Comparison of ENCODE assay signal across 29 cellular contexts in the genomic region with DNA sequence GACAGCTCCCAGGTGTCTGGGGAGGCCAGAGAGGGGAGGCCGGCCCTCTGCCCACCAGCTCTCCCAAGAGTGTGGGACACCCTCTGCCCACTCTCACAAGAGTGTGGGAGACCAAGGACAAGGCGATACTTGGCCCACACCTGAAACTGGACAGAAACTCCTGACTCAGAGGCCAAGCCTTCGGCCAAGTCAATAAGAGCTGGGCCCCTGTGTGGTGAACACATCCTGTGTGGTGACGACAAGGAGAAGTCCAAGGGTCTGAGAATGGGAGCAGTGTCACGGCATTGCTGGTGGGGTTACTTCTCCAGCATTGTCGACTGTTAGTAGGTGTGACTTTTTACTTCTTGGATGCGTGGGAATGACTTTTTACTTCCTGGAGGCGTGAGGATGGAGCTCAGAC. TPM values are rescaled to one million over a fixed set of nuclear protein-coding genes. Genes with fewer than 3 reads are reported as not detected.
DNase-seq lines count a peak whose midpoint lies in the region; ATAC-seq, FAIRE-seq and TF ChIP-seq lines count a peak whose summit lies in the region.
"Had no signal": no experiment of that assay in that cellular context is flagged by ENCODE, and none has a peak within 500 bp of the region (broad histone marks: within the 10 kb centered on the region; RNA-seq: fewer than 3 reads in every experiment).

No MANE protein-coding gene starts in this region.

- no peak overlapping the region for H4K5ac ChIP-seq in IMR-90 (ENCODE audit: low read depth, low read length)

- H3K27me3 ChIP-seq in IMR-90 (ENCODE audit: control insufficient read depth, insufficient read depth, low read length), result no peaks in the 10 kb centered on the region
- H3K27me3 ChIP-seq: dorsolateral prefrontal cortex, SJSA1 had no signal

- TF ChIP-seq CTCF in A549 (IDR thresholded peaks at IDR 0.05), result no peak
- no peak for TF ChIP-seq CTCF in IMR-90 (conservative IDR thresholded peaks at IDR 0.05; ENCODE audit: low read depth, low read length)
- TF ChIP-seq CTCF in astrocyte of the cerebellum (IDR thresholded peaks at IDR 0.05; ENCODE audit: low read depth, low read length, missing control alignments), result no peak

- H2AFZ ChIP-seq in IMR-90 (replicated peaks; ENCODE audit: low read length, poor library complexity), result peak overlapping the region; percentile 40

- peaks cover 85% of the 10 kb centered on the region for H3K4me1 ChIP-seq in A549
- H3K4me1 ChIP-seq in IMR-90 (ENCODE audit: control insufficient read depth, insufficient read depth, low read length), result peaks cover 17% of the 10 kb centered on the region

- H3K9me3 ChIP-seq in A549 (no peaks in the 10 kb centered on the region), IMR-90 (ENCODE audit: control insufficient read depth, insufficient read depth, low read length) (no peaks in the 10 kb centered on the region)
- H3K9me3 ChIP-seq: SJSA1 had no signal

- H3K23ac ChIP-seq in IMR-90 (ENCODE audit: low read depth, low read length), result no peak overlapping the region

- TF ChIP-seq RAD21 in A549 (conservative IDR thresholded peaks at IDR 0.05 in 1 of 2, IDR thresholded peaks at IDR 0.05 in 1 of 2) (peak; percentile 6 to 22; a peak in 1 of 5 replicates), IMR-90 (IDR thresholded peaks at IDR 0.05; ENCODE audit: low read length) (no peak)

- peak overlapping the region; percentile 2; the same call in 1 of the 2 replicates for H3K18ac ChIP-seq in IMR-90 (ENCODE audit: low read depth, low read length)

- dilution Hi-C loops in IMR-90 (cut with HindIII; ENCODE audit: low sequenced_read_pairs, unreplicated experiment), result no loop called here

- H2BK120ac ChIP-seq in IMR-90 (ENCODE audit: low read depth, low read length), result peak overlapping the region; percentile 54

- H2BK5ac ChIP-seq in IMR-90 (ENCODE audit: low read depth, low read length, poor library complexity, severe bottlenecking), result no peak overlapping the region

- H3K56ac ChIP-seq in IMR-90 (ENCODE audit: extremely low read depth, insufficient read depth, low read length), result no peak overlapping the region

- ATAC-seq in A549 (peak; percentile 51 to 64), IMR-90 (ENCODE audit: low read depth) (no peak), GM21360 (IDR thresholded peaks at IDR 0.05; ENCODE audit: unreplicated experiment) (no peak), HG03521 (IDR thresholded peaks at IDR 0.05; ENCODE audit: unreplicated experiment) (no peak), HG03469 (IDR thresholded peaks at IDR 0.05; ENCODE audit: unreplicated experiment) (no peak)
- ATAC-seq: K562 had no signal

- H4K91ac ChIP-seq in IMR-90 (ENCODE audit: insufficient read depth, low read depth, low read length), result 0 out of 2 replicates have a peak overlapping the region, but pooled peaks have one; percentile 24

- H2BK15ac ChIP-seq in IMR-90 (ENCODE audit: low read depth, low read length), result peak overlapping the region; percentile 45

- TF ChIP-seq POLR2A in A549 (IDR thresholded peaks at IDR 0.05; ENCODE audit: low read length) (no peak), IMR-90 (IDR thresholded peaks at IDR 0.05; ENCODE audit: low read depth, low read length) (0 out of 2 replicates have a peak, but pooled peaks have one; percentile 35)

- H3K9ac ChIP-seq in IMR-90 (ENCODE audit: low read depth, low read length), result no peak overlapping the region

- intact Hi-C loops in IMR-90 (cut with micrococcal nuclease), result no loop called here
- intact Hi-C loops in head of caudate nucleus (cut with DNase I), result no loop called here

- H3K79me1 ChIP-seq in IMR-90 (ENCODE audit: low read depth in 1 of 2, low read length in 2 of 2), result no peaks in the 10 kb centered on the region

- peaks cover 3% of the 10 kb centered on the region; the same call in 1 of the 2 replicates for H4K20me1 ChIP-seq in IMR-90 (ENCODE audit: insufficient read depth, low read length)

- peak overlapping the region in 1 of 2 experiments; percentile 5; a peak in 1 of 4 replicates for H4K8ac ChIP-seq in IMR-90 (ENCODE audit: low read depth in 2 of 2, low read length in 2 of 2)

- H3K4me2 ChIP-seq in A549 (peak overlapping the region; percentile 85), IMR-90 (ENCODE audit: low read depth, low read length) (no peak overlapping the region)

- FAIRE-seq in A549 (lab: Jason Lieb, UNC), result no peak
- FAIRE-seq: A204.1, K562 had no signal

- peak overlapping the region; percentile 25; the same call in 1 of the 2 replicates for H3K14ac ChIP-seq in IMR-90 (replicated peaks; ENCODE audit: low read depth, low read length)

- H3K4ac ChIP-seq in IMR-90 (ENCODE audit: low read depth, low read length), result peak overlapping the region; percentile 62

- CTCF ChIA-PET in A549 (lab: Yijun Ruan, JAX), result interaction anchor here (0.6 to 5.0 kb wide), 10 partner anchors 11 to 202 kb away, joined by 3 to 33 read pairs (median 4); a partner anchor contains a TSS
- CTCF ChIA-PET in IMR-90 (lab: Yijun Ruan, JAX), result no interaction called here

- H2AK5ac ChIP-seq in IMR-90 (ENCODE audit: low read depth, low read length), result peak overlapping the region; percentile 74

- POLR2A ChIA-PET in A549 (lab: Yijun Ruan, JAX), result interaction anchor here (0.5 to 5.1 kb wide), 6 partner anchors 8 to 60 kb away, joined by 3 to 218 read pairs (median 14); a partner anchor contains a TSS
- POLR2A ChIA-PET in IMR-90 (lab: Charles Lee; ENCODE audit: unreplicated experiment), result no interaction called here

- no peaks in the 10 kb centered on the region for H3K36me3 ChIP-seq in IMR-90 (ENCODE audit: control insufficient read depth, insufficient read depth, low read length)
- H3K36me3 ChIP-seq: SJSA1 had no signal

- peak overlapping the region; percentile 53 for H2BK20ac ChIP-seq in IMR-90 (ENCODE audit: low read depth, low read length)

- WGBS in A549 (ENCODE audit: missing lambda C conversion rate), result 2% methylated on average over 8 of the region's 8 CpGs
- 84% methylated on average over 4 of the region's 8 CpGs; no CpG with 5 or more reads in 1 of the 2 experiments for WGBS in IMR-90 (ENCODE audit: extremely low coverage in 2 of 2, insufficient read length in 1 of 2), 2 experiments

- DNase-seq in A549 (ENCODE audit: low read depth in 1 of 2, low spot score in 1 of 2) (peak; percentile 81 to 98), IMR-90 (no peak), astrocyte of the cerebellum (ENCODE audit: low read depth) (peak; percentile 67), iris pigment epithelial cell (ENCODE audit: low read depth) (peak; percentile 70), head of caudate nucleus (no peak)
- DNase-seq: activated CD4-positive, alpha-beta T cell treated with anti-CD3 and anti-CD28 coated beads, Interleukin-2, amount 10 ng/mL, durations not matched to agents 24 days and 14 days; activated naive CD4-positive, alpha-beta T cell treated with Interleukin-2 at 50 U/mL for 16 hours; activated T-cell treated with anti-CD3 and anti-CD28 coated beads, Interleukin-2, amount 50 U/mL, for 48 hours; amniotic stem cell; central memory CD4-positive, alpha-beta T cell; DMS79 treated with DMSO at 0.1 percent for 48 hours; dorsolateral prefrontal cortex; glutamatergic neuron; NCI-H1436; NCI-H2107; NCI-H524; nucleus accumbens had no signal

- no peak overlapping the region for H2AK9ac ChIP-seq in IMR-90 (replicated peaks; ENCODE audit: low read depth, low read length, poor library complexity)

- no TSS peak for BruUV-seq in IMR-90 (replicated peaks; lab: Mats Ljungman, UMichigan)

- H3K9me1 ChIP-seq in IMR-90 (ENCODE audit: insufficient read depth, low read length), result peaks cover 4% of the 10 kb centered on the region; the same call in 1 of the 2 replicates

- in situ Hi-C loops in IMR-90 (cut with MboI; ENCODE audit: low sequenced_read_pairs), result no loop called here
- in situ Hi-C loops in astrocyte of the cerebellum (cut with HindIII; ENCODE audit: low sequenced_read_pairs), result no loop called here

- H3K27ac ChIP-seq in A549, result peak overlapping the region; percentile 90 to 98
- H3K27ac ChIP-seq in IMR-90 (ENCODE audit: insufficient read depth, low read length), result no peak overlapping the region
- H3K27ac ChIP-seq: dorsolateral prefrontal cortex, SJSA1, VCaP had no signal

- H3K4me3 ChIP-seq in A549 (no peak overlapping the region), IMR-90 (ENCODE audit: insufficient read depth, low read depth, low read length) (no peak overlapping the region), astrocyte of the cerebellum (ENCODE audit: low read depth, low read length) (no peak overlapping the region)
- H3K4me3 ChIP-seq: dorsolateral prefrontal cortex, K562, SJSA1, skin epidermis had no signal

- peak; percentile 93 to 97 for TF ChIP-seq EP300 in A549 (IDR thresholded peaks at IDR 0.05)

TF ChIP-seq in A549, 52 proteins besides CTCF, POLR2A, EP300 and RAD21 (continues in another document):
- TF ChIP-seq MAFK (IDR thresholded peaks at IDR 0.05; ENCODE audit: partially characterized antibody) (peak; percentile 70), RARB (CRISPR knock-in tag; IDR thresholded peaks at IDR 0.05) (peak; percentile 98), HOXB13 (CRISPR knock-in tag; IDR thresholded peaks at IDR 0.05; ENCODE audit: low read depth) (0 out of 2 replicates have a peak, but pooled peaks have one; percentile 32), JUNB (IDR thresholded peaks at IDR 0.05) (peak; percentile 86)

RNA-seq across cellular contexts. Expression of a gene that starts 14.6 kb away (rescaled TPM):
- polyA plus RNA-seq in A549 (2011; rRNA removed) (226 and 328 TPM in 2 replicates), A549 (2017; fragmentation: RNase III; extraction: RNeasy Plus Mini Kit Qiagen cat#74134 plus additional on column Dnase treatment) (50.7 to 88.7 TPM (median 73.1 TPM) in 3 replicates), IMR-90 (2012; rRNA removed) (4.7 and 5.6 TPM in 2 replicates)
- polyA plus RNA-seq in A549 (2012; cell fraction: cytosol; rRNA removed), result 44.4 and 70.1 TPM in 2 replicates
- polyA plus RNA-seq in A549 (2012; cell fraction: nucleus; rRNA removed), result 25.0 and 35.5 TPM in 2 replicates
- 228 and 243 TPM in 2 replicates for polyA minus RNA-seq in A549 (2011; rRNA and poly(A)+ RNA removed)
- total RNA-seq in IMR-90 (2012; rRNA removed), result 9.4 and 12.4 TPM in 2 replicates
- polyA plus RNA-seq in IMR-90 (2012; cell fraction: cytosol; rRNA removed), result 2.2 and 3.6 TPM in 2 replicates
- polyA plus RNA-seq in IMR-90 (2012; cell fraction: nucleus; rRNA removed; ENCODE audit: low replicate concordance), result 0.47 and 2.2 TPM in 2 replicates
- total RNA-seq: myocyte had no signal

RNA-seq across cellular contexts. Expression of a gene that starts 45.5 kb away (rescaled TPM):
- polyA plus RNA-seq in A549 (2011; rRNA removed), result not detected in 2 replicates
- not detected in 2 replicates for polyA plus RNA-seq in A549 (2012; cell fraction: cytosol; rRNA removed)
- not detected in 2 replicates for polyA plus RNA-seq in A549 (2012; cell fraction: nucleus; rRNA removed)
- polyA plus RNA-seq in A549 (2017; fragmentation: RNase III; extraction: RNeasy Plus Mini Kit Qiagen cat#74134 plus additional on column Dnase treatment), result not detected in 3 replicates
- not detected in 2 replicates for polyA minus RNA-seq in A549 (2011; rRNA and poly(A)+ RNA removed)
- total RNA-seq in IMR-90 (2012; rRNA removed), result not detected in 2 replicates
- polyA plus RNA-seq in IMR-90 (2012; rRNA removed), result not detected in 2 replicates
- polyA plus RNA-seq in IMR-90 (2012; cell fraction: cytosol; rRNA removed), result not detected in 2 replicates
- polyA plus RNA-seq in IMR-90 (2012; cell fraction: nucleus; rRNA removed; ENCODE audit: low replicate concordance), result not detected in 2 replicates
- total RNA-seq: myocyte, renal cortical epithelial cell had no signal
- polyA plus RNA-seq: BJ, urinary bladder had no signal

Comparison
In these comparisons a context has a peak if more than half of its experiments do, and no peak if none do; other contexts are left out.
1. ATAC-seq: peak in A549 (2 of 2); none in IMR-90 (single experiment), GM21360 (single experiment), HG03521 (single experiment) and HG03469 (single experiment).
2. DNase-seq: peak in A549 (2 of 2), astrocyte of the cerebellum (single experiment) and iris pigment epithelial cell (single experiment); none in IMR-90 (single experiment) and head of caudate nucleus (0 of 42).